In the genomic region with DNA sequence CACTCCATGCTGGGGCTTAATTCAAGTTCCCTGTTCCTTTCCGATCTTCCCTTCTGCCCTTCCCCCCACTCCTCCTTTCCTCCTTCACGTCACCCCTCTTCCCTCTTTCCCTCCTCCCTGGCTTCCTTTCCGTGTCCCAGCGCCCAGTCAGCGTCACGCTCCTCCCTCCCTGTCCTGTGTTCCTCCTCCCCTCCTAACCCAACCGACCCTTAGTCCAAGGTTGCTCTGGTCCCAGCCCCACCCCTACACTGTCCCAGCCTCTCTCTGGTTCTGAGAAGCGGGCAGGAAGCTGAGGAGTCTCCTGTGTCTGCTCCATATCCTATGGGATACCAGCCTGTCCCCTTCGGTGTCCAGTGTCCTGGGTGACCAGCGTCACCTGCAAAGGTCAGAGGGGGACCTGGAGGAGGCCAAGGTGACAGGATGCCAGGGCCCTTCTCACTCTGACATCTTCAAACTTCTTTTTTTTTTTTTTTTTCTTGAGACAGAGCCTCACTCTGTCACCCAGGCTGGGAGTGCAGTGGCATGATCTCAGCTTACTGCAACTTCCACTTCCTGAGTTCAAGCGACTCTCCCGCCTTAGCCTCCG, we compare ENCODE assay signal across 1 cellular context.
TF ChIP-seq lines count a peak whose summit lies in the region.

No MANE protein-coding gene starts in this region.

TF ChIP-seq in HEK293, 187 proteins besides CTCF, POLR2A, EP300 and RAD21:
- TF ChIP-seq, protein P1, sequence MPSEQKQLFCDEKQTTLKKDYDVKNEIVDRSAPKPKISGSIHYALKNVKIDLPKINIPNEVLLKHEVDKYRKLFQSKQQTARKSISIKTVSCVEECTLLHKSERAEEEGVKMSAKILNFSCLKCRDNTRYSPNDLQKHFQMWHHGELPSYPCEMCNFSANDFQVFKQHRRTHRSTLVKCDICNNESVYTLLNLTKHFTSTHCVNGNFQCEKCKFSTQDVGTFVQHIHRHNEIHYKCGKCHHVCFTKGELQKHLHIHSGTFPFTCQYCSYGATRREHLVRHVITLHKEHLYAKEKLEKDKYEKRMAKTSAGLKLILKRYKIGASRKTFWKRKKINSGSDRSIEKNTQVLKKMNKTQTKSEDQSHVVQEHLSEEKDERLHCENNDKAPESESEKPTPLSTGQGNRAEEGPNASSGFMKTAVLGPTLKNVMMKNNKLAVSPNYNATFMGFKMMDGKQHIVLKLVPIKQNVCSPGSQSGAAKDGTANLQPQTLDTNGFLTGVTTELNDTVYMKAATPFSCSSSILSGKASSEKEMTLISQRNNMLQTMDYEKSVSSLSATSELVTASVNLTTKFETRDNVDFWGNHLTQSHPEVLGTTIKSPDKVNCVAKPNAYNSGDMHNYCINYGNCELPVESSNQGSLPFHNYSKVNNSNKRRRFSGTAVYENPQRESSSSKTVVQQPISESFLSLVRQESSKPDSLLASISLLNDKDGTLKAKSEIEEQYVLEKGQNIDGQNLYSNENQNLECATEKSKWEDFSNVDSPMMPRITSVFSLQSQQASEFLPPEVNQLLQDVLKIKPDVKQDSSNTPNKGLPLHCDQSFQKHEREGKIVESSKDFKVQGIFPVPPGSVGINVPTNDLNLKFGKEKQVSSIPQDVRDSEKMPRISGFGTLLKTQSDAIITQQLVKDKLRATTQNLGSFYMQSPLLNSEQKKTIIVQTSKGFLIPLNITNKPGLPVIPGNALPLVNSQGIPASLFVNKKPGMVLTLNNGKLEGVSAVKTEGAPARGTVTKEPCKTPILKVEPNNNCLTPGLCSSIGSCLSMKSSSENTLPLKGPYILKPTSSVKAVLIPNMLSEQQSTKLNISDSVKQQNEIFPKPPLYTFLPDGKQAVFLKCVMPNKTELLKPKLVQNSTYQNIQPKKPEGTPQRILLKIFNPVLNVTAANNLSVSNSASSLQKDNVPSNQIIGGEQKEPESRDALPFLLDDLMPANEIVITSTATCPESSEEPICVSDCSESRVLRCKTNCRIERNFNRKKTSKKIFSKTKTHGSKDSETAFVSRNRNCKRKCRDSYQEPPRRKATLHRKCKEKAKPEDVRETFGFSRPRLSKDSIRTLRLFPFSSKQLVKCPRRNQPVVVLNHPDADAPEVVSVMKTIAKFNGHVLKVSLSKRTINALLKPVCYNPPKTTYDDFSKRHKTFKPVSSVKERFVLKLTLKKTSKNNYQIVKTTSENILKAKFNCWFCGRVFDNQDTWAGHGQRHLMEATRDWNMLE (tag by site-specific recombination; conservative IDR thresholded peaks at IDR 0.05; ENCODE audit: low read depth): no peak
- peak; percentile 54 for TF ChIP-seq ZNF366 (tag by site-specific recombination; conservative IDR thresholded peaks at IDR 0.05)
